24 cellular contexts compared by ENCODE assay signal in genomic region chr18:8791171-8791651, GRCh38.
DNase-seq lines count a peak whose midpoint lies in the region; ATAC-seq, FAIRE-seq and TF ChIP-seq lines count a peak whose summit lies in the region.
"Had no signal": no experiment of that assay in that cellular context is flagged by ENCODE, and none has a peak within 500 bp of the region (broad histone marks: within the 10 kb centered on the region; RNA-seq: fewer than 3 reads in every experiment).

No MANE protein-coding gene starts in this region.

- H3K4me1 ChIP-seq in HUES64 (ENCODE audit: insufficient read depth, low read length) = peaks cover 42% of the 10 kb centered on the region
- peaks cover 7 to 28% (median 16%) of the 10 kb centered on the region in 4 experiments for H3K4me1 ChIP-seq in H1 (replicated peaks in 1 of 4; ENCODE audit: control insufficient read depth in 3 of 4, insufficient read depth in 4 of 4, low read length in 3 of 4)
- no peaks in the 10 kb centered on the region for H3K4me1 ChIP-seq in CD8-positive, alpha-beta T cell (ENCODE audit: insufficient read depth, low read length)

- intact Hi-C loops in Calu3 (cut with micrococcal nuclease; ENCODE audit: unreplicated experiment) = no loop called here
- intact Hi-C loops in CD8-positive, alpha-beta T cell (cut with DNase I, micrococcal nuclease) = no loop called here

- no peak overlapping the region for H2BK120ac ChIP-seq in H1 (replicated peaks; ENCODE audit: low read depth, low read length)

- H3K27ac ChIP-seq in HUES64 (ENCODE audit: low read depth, low read length) = 0 out of 2 replicates have a peak overlapping the region, but pooled peaks have one; percentile 0
- H3K27ac ChIP-seq in H1 (ENCODE audit: low read depth, low read length) = no peak overlapping the region
- H3K27ac ChIP-seq in CD8-positive, alpha-beta T cell (ENCODE audit: low read depth, low read length) = no peak overlapping the region
- H3K27ac ChIP-seq: gastroesophageal sphincter, neutrophil, SK-N-MC had no signal

- FAIRE-seq in H1 (lab: Jason Lieb, UNC) = no peak
- FAIRE-seq: colon, endometrium, GM18507, RCC 7860 had no signal

- no peaks in the 10 kb centered on the region for H3K79me1 ChIP-seq in H1 (ENCODE audit: low read depth, low read length)

- peaks cover 69% of the 10 kb centered on the region for H3K4me1 Mint-ChIP-seq in Calu3 (ENCODE audit: low read depth, unreplicated experiment)
- H3K4me1 Mint-ChIP-seq in CD8-positive, alpha-beta T cell (ENCODE audit: low read depth) = peaks cover 17% of the 10 kb centered on the region

- no peak overlapping the region for H3K9ac ChIP-seq in HUES64 (ENCODE audit: low read depth, low read length)
- no peak overlapping the region for H3K9ac ChIP-seq in H1 (replicated peaks in 1 of 4; ENCODE audit: extremely low read depth in 1 of 4, low read depth in 3 of 4, low read length in 3 of 4)

- no peak for ATAC-seq in CD8-positive, alpha-beta T cell
- ATAC-seq: gastroesophageal sphincter, left colon had no signal

- no peak for DNase-seq in Calu3
- no peak for DNase-seq in H1 (ENCODE audit: low read depth in 1 of 2, low spot score in 2 of 2)
- peak; percentile 72 to 78 for DNase-seq in lung microvascular endothelial cell (ENCODE audit: low read depth in 2 of 2)
- DNase-seq in NCI-H748 (lab: John Stamatoyannopoulos, UW; ENCODE audit: unreplicated experiment) = no peak
- DNase-seq in CD8-positive, alpha-beta T cell = no peak
- DNase-seq in activated naive CD4-positive, alpha-beta T cell treated with anti-CD3 and anti-CD28 coated beads, Interleukin-2, amount 50 U/mL, for 16 hours = no peak
- DNase-seq in NOMO-1 (lab: John Stamatoyannopoulos, UW; ENCODE audit: unreplicated experiment in 2 of 2) = no peak
- DNase-seq: ACHN; activated CD4-positive, alpha-beta T cell treated with anti-CD3 and anti-CD28 coated beads for 1 hour; CD4-positive, alpha-beta T cell; left colon; NCI-H1417 treated with DMSO at 0.1 percent for 48 hours; NCI-H2227 treated with DMSO at 0.1 percent for 48 hours; stimulated activated CD4-positive, alpha-beta T cell treated with anti-CD3 and anti-CD28 coated beads, Interleukin-15, amount 100 ng/mL, for 24 hours had no signal

- H4K20me1 ChIP-seq in H1 (replicated peaks in 1 of 2; ENCODE audit: control insufficient read depth in 1 of 2, insufficient read depth in 2 of 2, low read length in 2 of 2) = no peaks in the 10 kb centered on the region

- no peak for TF ChIP-seq EP300 in H1 (IDR thresholded peaks at IDR 0.05; ENCODE audit: borderline replicate concordance in 1 of 2, low read depth in 2 of 2, low read length in 2 of 2)

- no peak overlapping the region for H3K23ac ChIP-seq in H1 (ENCODE audit: insufficient read length)

- TF ChIP-seq CTCF in Calu3 (IDR thresholded peaks at IDR 0.05; ENCODE audit: unreplicated experiment) (no peak), H1 (IDR thresholded peaks at IDR 0.05; ENCODE audit: control extremely low read depth in 1 of 3, insufficient read depth in 1 of 3, low read depth in 1 of 3, low read length in 3 of 3) (no peak)
- TF ChIP-seq CTCF in CD8-positive, alpha-beta T cell (IDR thresholded peaks at IDR 0.05) = no peak

- no peak overlapping the region; the same call in 1 of the 2 replicates for H2AK5ac ChIP-seq in H1 (ENCODE audit: low read depth, low read length)

- no peaks in the 10 kb centered on the region for H3K79me2 ChIP-seq in H1 (ENCODE audit: control insufficient read depth in 1 of 2, insufficient read depth in 2 of 2, low read length in 2 of 2)

- 82% methylated on average over 3 of the region's 4 CpGs for WGBS in HUES64
- WGBS in H1 (ENCODE audit: extremely low coverage in 1 of 2, insufficient coverage in 1 of 2, insufficient read length in 1 of 2, insufficient replicate concordance in 2 of 2, low coverage in 1 of 2, low lambda C conversion rate in 2 of 2, missing lambda C conversion rate in 1 of 2), 2 experiments = 78% methylated on average over 4 of the region's 4 CpGs; no CpG with 5 or more reads in 1 of the 2 experiments

- H3K36me3 Mint-ChIP-seq in Calu3 (ENCODE audit: insufficient read depth, unreplicated experiment) = peaks cover 86% of the 10 kb centered on the region
- no peaks in the 10 kb centered on the region for H3K36me3 Mint-ChIP-seq in CD8-positive, alpha-beta T cell

- peaks cover 35% of the 10 kb centered on the region for H3K36me3 ChIP-seq in HUES64 (ENCODE audit: insufficient read depth, low read length)
- H3K36me3 ChIP-seq in H1 (ENCODE audit: control insufficient read depth in 2 of 4, insufficient read depth in 4 of 4, low read length in 3 of 4) = peaks cover 2 to 31% (median 5%) of the 10 kb centered on the region in 4 experiments; a peak in 6 of 8 replicates
- no peaks in the 10 kb centered on the region for H3K36me3 ChIP-seq in CD8-positive, alpha-beta T cell (ENCODE audit: insufficient read depth, low read length)
- H3K36me3 ChIP-seq: neutrophil had no signal

- H3K9me3 ChIP-seq in HUES64 (ENCODE audit: insufficient read depth, low read depth, low read length) (no peaks in the 10 kb centered on the region), H1 (ENCODE audit: insufficient read depth in 2 of 2, low read depth in 1 of 2, low read length in 1 of 2) (no peaks in the 10 kb centered on the region)
- no peaks in the 10 kb centered on the region for H3K9me3 ChIP-seq in CD8-positive, alpha-beta T cell (ENCODE audit: low read length)
- H3K9me3 ChIP-seq: gastroesophageal sphincter, neutrophil had no signal

- BruUV-seq in Calu3 (replicated peaks; lab: Mats Ljungman, UMichigan) = no TSS peak

- H3K4me3 Mint-ChIP-seq in Calu3 (ENCODE audit: low read depth, unreplicated experiment) = no peak overlapping the region
- H3K4me3 Mint-ChIP-seq in CD8-positive, alpha-beta T cell = no peak overlapping the region
- H3K4me3 Mint-ChIP-seq: activated T-helper 1 cell treated with anti-CD3 and anti-CD28 coated beads, Interleukin-12 subunit alpha, Interleukin-12 subunit beta, Interleukin-2, Interleukin-4 antibody, amounts not matched to agents 30 ng/mL and 10 ng/mL and 1 ng/mL, durations not matched to agents 14 hours and 24 hours and 36 hours; brain; CD4-positive, alpha-beta T cell had no signal

- H3K14ac ChIP-seq in H1 (ENCODE audit: insufficient read length) = no peak overlapping the region

- no peaks in the 10 kb centered on the region for H3K27me3 ChIP-seq in HUES64 (ENCODE audit: insufficient read depth, low read length)
- no peaks in the 10 kb centered on the region for H3K27me3 ChIP-seq in H1 (replicated peaks in 1 of 4; ENCODE audit: control insufficient read depth in 3 of 4, extremely low read depth in 1 of 4, insufficient read depth in 3 of 4, low read length in 3 of 4)
- H3K27me3 ChIP-seq in CD8-positive, alpha-beta T cell (ENCODE audit: insufficient read depth, low read length) = no peaks in the 10 kb centered on the region
- H3K27me3 ChIP-seq: gastroesophageal sphincter had no signal

- no peak overlapping the region for H4K5ac ChIP-seq in H1 (ENCODE audit: insufficient read length, low read depth, low read length)

- H3K4me3 ChIP-seq in HUES64 (ENCODE audit: low read length) (no peak overlapping the region), H1 (ENCODE audit: extremely low read depth in 1 of 4, insufficient read depth in 2 of 4, low read depth in 3 of 4, low read length in 4 of 4) (no peak overlapping the region)
- H3K4me3 ChIP-seq in CD8-positive, alpha-beta T cell (ENCODE audit: low read depth, low read length) = no peak overlapping the region
- H3K4me3 ChIP-seq: gastroesophageal sphincter, SK-N-MC had no signal

- TF ChIP-seq POLR2A in H1 (IDR thresholded peaks at IDR 0.05; ENCODE audit: control extremely low read depth in 1 of 2, low read depth in 2 of 2, low read length in 2 of 2) = no peak

- no peak overlapping the region for H2BK15ac ChIP-seq in H1 (ENCODE audit: low read length)

- CTCF ChIA-PET in Calu3 (lab: Charles Lee) (no interaction called here), H1 (lab: Charles Lee; ENCODE audit: partially characterized antibody) (interaction anchor here (6.3 kb wide), 1 partner anchor 14 kb away, joined by 32 read pairs; no protein-coding TSS in a partner anchor)
- CTCF ChIA-PET in CD8-positive, alpha-beta T cell (lab: Charles Lee) = no interaction called here

- peak overlapping the region in 1 of 2 experiments; percentile 16; a peak in 1 of 4 replicates for H3K4me2 ChIP-seq in H1 (ENCODE audit: insufficient read depth in 1 of 2, low read depth in 2 of 2, low read length in 2 of 2)

- peak overlapping the region; percentile 39; the same call in 1 of the 2 replicates for H2BK5ac ChIP-seq in H1 (ENCODE audit: low read depth, low read length)

- no peaks in the 10 kb centered on the region for H3K23me2 ChIP-seq in H1 (ENCODE audit: low read depth, low read length)

- no peaks in the 10 kb centered on the region for H3K9me3 Mint-ChIP-seq in Calu3 (ENCODE audit: low read depth, unreplicated experiment)
- H3K9me3 Mint-ChIP-seq in CD8-positive, alpha-beta T cell = no peaks in the 10 kb centered on the region
- H3K9me3 Mint-ChIP-seq: activated T-helper 1 cell treated with anti-CD3 and anti-CD28 coated beads, Interleukin-12 subunit alpha, Interleukin-12 subunit beta, Interleukin-2, Interleukin-4 antibody, amounts not matched to agents 30 ng/mL and 10 ng/mL and 1 ng/mL, durations not matched to agents 14 hours and 24 hours and 36 hours; brain; CD4-positive, alpha-beta T cell had no signal

- peak overlapping the region; percentile 75; the same call in 1 of the 2 replicates for H2BK20ac ChIP-seq in H1 (ENCODE audit: low read length)

- H3K27me3 Mint-ChIP-seq in Calu3 (ENCODE audit: unreplicated experiment) = no peaks in the 10 kb centered on the region
- H3K27me3 Mint-ChIP-seq in CD8-positive, alpha-beta T cell (ENCODE audit: low read depth) = peaks cover 10% of the 10 kb centered on the region
- H3K27me3 Mint-ChIP-seq: brain had no signal

- 0 out of 2 replicates have a peak overlapping the region, but pooled peaks have one; percentile 9 for H3K18ac ChIP-seq in H1 (ENCODE audit: extremely low read depth, low read length)

- no peak overlapping the region for H4K91ac ChIP-seq in H1 (replicated peaks; ENCODE audit: insufficient read length, low read length)

- H2BK12ac ChIP-seq in H1 (ENCODE audit: low read depth, low read length) = 0 out of 2 replicates have a peak overlapping the region, but pooled peaks have one; percentile 12

- H3K4ac ChIP-seq in H1 (replicated peaks; ENCODE audit: insufficient read length, low read depth, low read length) = no peak overlapping the region

- POLR2A ChIA-PET in H1 (lab: Charles Lee; ENCODE audit: partially characterized antibody) = interaction anchor here (0.9 kb wide), 1 partner anchor 12 kb away, joined by 3 read pairs; no protein-coding TSS in a partner anchor
- POLR2A ChIA-PET in CD8-positive, alpha-beta T cell (lab: Charles Lee) = no interaction called here

- no peak for TF ChIP-seq RAD21 in H1 (IDR thresholded peaks at IDR 0.05 in 1 of 2, conservative IDR thresholded peaks at IDR 0.05 in 1 of 2; ENCODE audit: low read depth in 2 of 2, low read length in 2 of 2)

- H3K56ac ChIP-seq in H1 (replicated peaks; ENCODE audit: insufficient read length, low read depth, low read length) = no peak overlapping the region

- H4K8ac ChIP-seq in H1 (ENCODE audit: extremely low read depth, insufficient read depth, low read length) = no peak overlapping the region

- peak overlapping the region; percentile 65 for H3K27ac Mint-ChIP-seq in Calu3 (ENCODE audit: unreplicated experiment)
- no peak overlapping the region for H3K27ac Mint-ChIP-seq in CD8-positive, alpha-beta T cell
- H3K27ac Mint-ChIP-seq: activated T-helper 1 cell treated with anti-CD3 and anti-CD28 coated beads, Interleukin-12 subunit alpha, Interleukin-12 subunit beta, Interleukin-2, Interleukin-4 antibody, amounts not matched to agents 30 ng/mL and 10 ng/mL and 1 ng/mL, durations not matched to agents 14 hours and 24 hours and 36 hours; CD4-positive, alpha-beta T cell had no signal

- H2AFZ ChIP-seq in H1 (ENCODE audit: low read length) = no peak overlapping the region

Comparison
In these comparisons a context has a peak if more than half of its experiments do, and no peak if none do; other contexts are left out.
1. DNase-seq: peak in lung microvascular endothelial cell (2 of 2); none in Calu3 (single experiment), H1 (0 of 2), NCI-H748 (single experiment), CD8-positive, alpha-beta T cell (0 of 7), activated naive CD4-positive, alpha-beta T cell treated with anti-CD3 and anti-CD28 coated beads, Interleukin-2, amount 50 U/mL, for 16 hours (single experiment) and NOMO-1 (0 of 2).